Comparison of ENCODE assay signal across 7 cellular contexts in genomic region chr11:116931206-116931953, GRCh38.
DNase-seq lines count a peak whose midpoint lies in the region; ATAC-seq, FAIRE-seq and TF ChIP-seq lines count a peak whose summit lies in the region.

No MANE protein-coding gene starts in this region.

- peak overlapping the region; percentile 8 for H3K4me2 ChIP-seq in fibroblast of lung (ENCODE audit: extremely low read depth, insufficient read depth, low read length)

- H3K4me1 Mint-ChIP-seq in T-helper 2 cell treated with Interferon-gamma antibody and Interleukin-4, amounts not matched to agents 5 μg/mL and 100 μg/mL, for 36 hours (ENCODE audit: low read depth), result peaks cover 62% of the 10 kb centered on the region

- H3K27me3 ChIP-seq in HUES64 (ENCODE audit: insufficient read depth, low read length), result no peaks in the 10 kb centered on the region
- H3K27me3 ChIP-seq in fibroblast of lung (ENCODE audit: control insufficient read depth, insufficient read depth, low read length), result no peaks in the 10 kb centered on the region

- H3K36me3 Mint-ChIP-seq in T-helper 2 cell treated with Interferon-gamma antibody and Interleukin-4, amounts not matched to agents 5 μg/mL and 100 μg/mL, for 36 hours (ENCODE audit: low read depth), result peaks cover 17% of the 10 kb centered on the region

- H3K79me2 ChIP-seq in fibroblast of lung (ENCODE audit: control insufficient read depth, insufficient read depth, low read length), result no peaks in the 10 kb centered on the region

- H3K4me3 ChIP-seq in HUES64 (ENCODE audit: low read length), result no peak overlapping the region
- H3K4me3 ChIP-seq in fibroblast of lung (replicated peaks in 1 of 4; ENCODE audit: control extremely low read depth in 1 of 4, insufficient read depth in 1 of 4, low read depth in 3 of 4, low read length in 4 of 4), result no peak overlapping the region

- peak; percentile 29 for DNase-seq in T-helper 2 cell treated with Interferon-gamma antibody and Interleukin-4, amounts not matched to agents 5 μg/mL and 100 μg/mL, for 36 hours (ENCODE audit: low spot score)
- DNase-seq in fibroblast of lung (ENCODE audit: low read depth in 2 of 2) (peak; percentile 13 to 53), OCI-M2 (lab: John Stamatoyannopoulos, UW; ENCODE audit: unreplicated experiment) (no peak), urothelium cell line (ENCODE audit: low spot score) (no peak)
- peak; percentile 29 for DNase-seq in stimulated activated naive CD4-positive, alpha-beta T cell treated with Interleukin-2 at 50 U/mL for 16 hours (lab: John Stamatoyannopoulos, UW)

- H3K27ac ChIP-seq in HUES64 (ENCODE audit: low read depth, low read length), result peak overlapping the region; percentile 16; the same call in 1 of the 2 replicates
- H3K27ac ChIP-seq in fibroblast of lung (ENCODE audit: insufficient read depth, low read length), result no peak overlapping the region

- peaks cover 6% of the 10 kb centered on the region for H3K36me3 ChIP-seq in HUES64 (ENCODE audit: insufficient read depth, low read length)
- no peaks in the 10 kb centered on the region for H3K36me3 ChIP-seq in fibroblast of lung (ENCODE audit: control insufficient read depth, insufficient read depth, low read length)

- H4K20me1 ChIP-seq in fibroblast of lung (ENCODE audit: control insufficient read depth, extremely low read depth, insufficient read depth, low read length), result no peaks in the 10 kb centered on the region

- peak overlapping the region; percentile 92 for H3K27ac Mint-ChIP-seq in T-helper 2 cell treated with Interferon-gamma antibody and Interleukin-4, amounts not matched to agents 5 μg/mL and 100 μg/mL, for 36 hours

- WGBS in HUES64, result 84% methylated on average over 7 of the region's 7 CpGs

- H3K9ac ChIP-seq in HUES64 (ENCODE audit: low read depth, low read length) (peak overlapping the region; percentile 34), fibroblast of lung (ENCODE audit: insufficient read depth, low read length) (no peak overlapping the region)

- H3K4me1 ChIP-seq in HUES64 (ENCODE audit: insufficient read depth, low read length), result peaks cover 16% of the 10 kb centered on the region
- H3K4me1 ChIP-seq in fibroblast of lung (ENCODE audit: control insufficient read depth, extremely low read depth, insufficient read depth, low read length), result peaks cover 5% of the 10 kb centered on the region

- H2AFZ ChIP-seq in fibroblast of lung (ENCODE audit: low read length), result no peak overlapping the region

- no peaks in the 10 kb centered on the region for H3K9me3 ChIP-seq in HUES64 (ENCODE audit: insufficient read depth, low read depth, low read length)
- no peaks in the 10 kb centered on the region for H3K9me3 ChIP-seq in fibroblast of lung (ENCODE audit: control insufficient read depth, insufficient read depth, low read depth, low read length)

- no peak for ATAC-seq in HG02588 (IDR thresholded peaks at IDR 0.05; ENCODE audit: unreplicated experiment)

- TF ChIP-seq CTCF in fibroblast of lung (conservative IDR thresholded peaks at IDR 0.05 in 1 of 2, IDR thresholded peaks at IDR 0.05 in 1 of 2; ENCODE audit: low read depth in 1 of 2, low read length in 2 of 2), result no peak

- H3K27me3 Mint-ChIP-seq in T-helper 2 cell treated with Interferon-gamma antibody and Interleukin-4, amounts not matched to agents 5 μg/mL and 100 μg/mL, for 36 hours (ENCODE audit: low read depth), result no peaks in the 10 kb centered on the region

- H3K4me3 Mint-ChIP-seq in T-helper 2 cell treated with Interferon-gamma antibody and Interleukin-4, amounts not matched to agents 5 μg/mL and 100 μg/mL, for 36 hours, result peak overlapping the region; percentile 69

- H3K9me3 Mint-ChIP-seq in T-helper 2 cell treated with Interferon-gamma antibody and Interleukin-4, amounts not matched to agents 5 μg/mL and 100 μg/mL, for 36 hours, result peaks cover 12% of the 10 kb centered on the region

- FAIRE-seq in urothelium cell line (lab: Jason Lieb, UNC), result no peak

Comparison
In these comparisons a context has a peak if more than half of its experiments do, and no peak if none do; other contexts are left out.
1. DNase-seq: peak in T-helper 2 cell treated with Interferon-gamma antibody and Interleukin-4, amounts not matched to agents 5 μg/mL and 100 μg/mL, for 36 hours (single experiment), fibroblast of lung (2 of 2) and stimulated activated naive CD4-positive, alpha-beta T cell treated with Interleukin-2 at 50 U/mL for 16 hours (single experiment); none in OCI-M2 (single experiment) and urothelium cell line (single experiment).